In the genomic region with DNA sequence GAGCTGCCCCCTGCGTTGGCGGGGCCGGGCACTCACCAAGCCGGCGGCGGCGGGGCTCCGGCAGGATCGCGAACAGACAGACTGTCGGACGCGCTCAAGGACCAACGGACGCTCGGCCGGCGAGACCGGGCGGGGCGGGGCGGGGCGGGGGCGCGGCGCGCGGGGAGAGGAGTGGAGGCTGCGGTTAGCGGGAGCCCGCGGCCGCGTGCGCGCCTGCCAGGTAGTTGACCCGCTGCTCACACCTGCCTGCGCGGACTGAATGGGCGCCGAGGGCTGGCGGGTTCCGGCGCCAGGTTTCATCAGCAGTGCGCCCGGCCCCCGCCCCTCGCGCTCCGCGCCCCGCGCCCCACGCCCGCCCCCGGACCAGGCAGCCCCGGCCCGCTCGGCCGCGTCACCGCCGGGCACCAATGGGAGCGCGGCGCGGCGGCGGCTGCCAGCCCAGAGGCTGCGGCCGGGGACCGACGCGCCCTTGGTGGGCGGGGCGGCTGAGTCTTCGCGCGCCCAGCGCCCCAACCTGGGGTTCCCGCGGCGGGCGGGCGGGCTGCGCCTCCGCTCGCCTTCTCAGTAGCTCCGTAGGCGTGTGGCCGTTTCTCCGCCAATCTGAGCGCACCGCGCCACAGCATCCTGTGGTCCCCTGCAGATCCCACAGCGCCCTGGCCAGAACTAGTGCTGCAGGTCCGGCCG, we compare ENCODE assay signal across 8 cellular contexts. TPM values are rescaled to one million over a fixed set of nuclear protein-coding genes. Genes with fewer than 3 reads are reported as not detected.
DNase-seq lines count a peak whose midpoint lies in the region; ATAC-seq and TF ChIP-seq lines count a peak whose summit lies in the region.

A gene (minus strand): TSS at position 309 of the 684 bp plus-strand sequence. CDS start 59,500 bp downstream, outside the sequence.

- TF ChIP-seq POLR2A in GM18951 (IDR thresholded peaks at IDR 0.05; ENCODE audit: extremely low read depth, insufficient read depth, insufficient read length) = peak; percentile 61

- TF ChIP-seq CTCF in chondrocyte (IDR thresholded peaks at IDR 0.05) = peak; percentile 35

- peaks cover 42% of the 10 kb centered on the region for H3K4me1 Mint-ChIP-seq in chondrocyte (ENCODE audit: low read depth)

- no peaks in the 10 kb centered on the region for H3K27me3 Mint-ChIP-seq in chondrocyte (ENCODE audit: low read depth)

- no peaks in the 10 kb centered on the region for H3K9me3 Mint-ChIP-seq in chondrocyte (ENCODE audit: low read depth)

- peak; percentile 87 for ATAC-seq in HG03175 (IDR thresholded peaks at IDR 0.05; ENCODE audit: unreplicated experiment)

- peak within 1 kb of the TSS; percentile 98 for H3K27ac Mint-ChIP-seq in chondrocyte (ENCODE audit: unreplicated experiment)

- no peaks in the 10 kb centered on the region for H3K36me3 Mint-ChIP-seq in chondrocyte (ENCODE audit: low read depth)

- DNase-seq in AG20443 (ENCODE audit: low spot score) (peak; percentile 97), NCI-H446 (lab: John Stamatoyannopoulos, UW) (peak; percentile 56 to 83), chondrocyte (ENCODE audit: low spot score) (no peak), kidney glomerular epithelial cell (lab: John Stamatoyannopoulos, UW) (peak; percentile 73)
- peak; percentile 73 to 76 for DNase-seq in activated CD4-positive, alpha-beta T cell treated with anti-CD3 and anti-CD28 coated beads for 24 hours (ENCODE audit: low read depth in 2 of 2)
- peak; percentile 54 to 73 for DNase-seq in stimulated activated CD4-positive, alpha-beta T cell treated with anti-CD3 and anti-CD28 coated beads, Interleukin-1b, Interleukin-23, amount 100 ng/mL, for 1 hour (ENCODE audit: low read depth in 2 of 2)

- in situ Hi-C loops in GM18951 (cut with MboI; ENCODE audit: low sequenced_read_pairs, unreplicated experiment) = no loop called here

- H3K4me3 Mint-ChIP-seq in chondrocyte (ENCODE audit: unreplicated experiment) = peak within 1 kb of the TSS; percentile 89

RNA-seq across cellular contexts. Expression of the gene that starts here (rescaled TPM):
- total RNA-seq in chondrocyte = 75.8 to 111 TPM (median 108 TPM) in 3 replicates
